Comparison of ENCODE assay signal across 8 cellular contexts in the genomic region with DNA sequence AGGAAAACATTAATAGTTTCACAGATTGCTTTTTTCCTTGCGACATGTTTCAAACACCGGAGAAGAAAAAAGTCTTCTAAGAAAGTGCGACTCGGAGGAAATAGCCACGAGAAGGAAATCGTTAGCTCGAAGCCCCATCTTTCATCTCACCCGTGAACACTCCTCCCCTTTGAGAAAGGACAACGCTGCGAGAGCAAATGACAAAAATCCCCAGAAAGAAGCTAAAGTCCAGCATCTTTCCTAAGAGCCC.
A peak's percentile ranks its signal among the peaks of the same experiment; 100 is the strongest.
DNase-seq lines count a peak whose midpoint lies in the region; ATAC-seq, FAIRE-seq and TF ChIP-seq lines count a peak whose summit lies in the region.

No MANE protein-coding gene starts in this region.

- no peak for FAIRE-seq in D721Med (lab: Jason Lieb, UNC)
- FAIRE-seq in RCC 7860 (lab: Jason Lieb, UNC) = no peak

- H3K27me3 ChIP-seq in fibroblast of lung (ENCODE audit: control insufficient read depth, insufficient read depth, low read length) (no peaks in the 10 kb centered on the region), psoas muscle (ENCODE audit: insufficient read depth in 3 of 3, low read length in 2 of 3) (no peaks in the 10 kb centered on the region)

- peaks cover 25% of the 10 kb centered on the region for H3K36me3 Mint-ChIP-seq in activated CD4-positive, alpha-beta T cell treated with anti-CD3 and anti-CD28 coated beads for 36 hours (ENCODE audit: low read depth)

- peak overlapping the region; percentile 77 for H3K4me2 ChIP-seq in fibroblast of lung (ENCODE audit: extremely low read depth, insufficient read depth, low read length)

- POLR2A ChIA-PET in activated CD4-positive, alpha-beta T cell treated with anti-CD3 and anti-CD28 coated beads for 36 hours (lab: Charles Lee) = interaction anchor here (0.7 to 3.1 kb wide), 7 partner anchors 12 to 687 kb away, joined by 3 to 20 read pairs (median 4); a partner anchor contains a TSS

- peaks cover 10% of the 10 kb centered on the region for H3K4me1 ChIP-seq in fibroblast of lung (ENCODE audit: control insufficient read depth, extremely low read depth, insufficient read depth, low read length)
- peaks cover 49% of the 10 kb centered on the region for H3K4me1 ChIP-seq in psoas muscle

- WGBS in psoas muscle, 3 donors = 0 to 2% (median 1%) methylated on average over 10 of the region's 10 CpGs

- CTCF ChIA-PET in activated CD4-positive, alpha-beta T cell treated with anti-CD3 and anti-CD28 coated beads for 36 hours (lab: Charles Lee) = interaction anchor here (0.5 to 4.5 kb wide), 8 partner anchors 10 to 831 kb away, joined by 3 to 29 read pairs (median 4); a partner anchor contains a TSS

- no peaks in the 10 kb centered on the region for H3K9me3 Mint-ChIP-seq in activated CD4-positive, alpha-beta T cell treated with anti-CD3 and anti-CD28 coated beads for 36 hours (ENCODE audit: low read depth)

- H3K4me3 Mint-ChIP-seq in activated CD4-positive, alpha-beta T cell treated with anti-CD3 and anti-CD28 coated beads for 36 hours = peak overlapping the region; percentile 94

- H4K20me1 ChIP-seq in fibroblast of lung (ENCODE audit: control insufficient read depth, extremely low read depth, insufficient read depth, low read length) = no peaks in the 10 kb centered on the region

- peak overlapping the region; percentile 96 for H3K9ac ChIP-seq in SK-N-MC (ENCODE audit: insufficient read length)
- peak overlapping the region; percentile 89 for H3K9ac ChIP-seq in fibroblast of lung (ENCODE audit: insufficient read depth, low read length)

- H3K27ac ChIP-seq in SK-N-MC (peak overlapping the region; percentile 95; the same call in 1 of the 2 replicates), fibroblast of lung (ENCODE audit: insufficient read depth, low read length) (peak overlapping the region; percentile 94), psoas muscle (peak overlapping the region; percentile 87)

- peak; percentile 0 for ATAC-seq in activated CD4-positive, alpha-beta T cell treated with anti-CD3 and anti-CD28 coated beads for 36 hours
- ATAC-seq in psoas muscle = no peak
- no peak for ATAC-seq in left lobe of liver

- no peaks in the 10 kb centered on the region; the same call in 1 of the 2 replicates for H3K36me3 ChIP-seq in SK-N-MC (ENCODE audit: insufficient read depth, low read length)
- H3K36me3 ChIP-seq in fibroblast of lung (ENCODE audit: control insufficient read depth, insufficient read depth, low read length) = no peaks in the 10 kb centered on the region
- H3K36me3 ChIP-seq in psoas muscle (ENCODE audit: insufficient read depth in 1 of 2, low read depth in 1 of 2) = no peaks in the 10 kb centered on the region

- H3K9me3 ChIP-seq in SK-N-MC (ENCODE audit: low read depth, low read length) (no peaks in the 10 kb centered on the region), fibroblast of lung (ENCODE audit: control insufficient read depth, insufficient read depth, low read depth, low read length) (no peaks in the 10 kb centered on the region), psoas muscle (no peaks in the 10 kb centered on the region)

- peak overlapping the region; percentile 19 for H2AFZ ChIP-seq in fibroblast of lung (ENCODE audit: low read length)

- H3K4me1 Mint-ChIP-seq in activated CD4-positive, alpha-beta T cell treated with anti-CD3 and anti-CD28 coated beads for 36 hours = peaks cover 38% of the 10 kb centered on the region

- TF ChIP-seq CTCF in fibroblast of lung (conservative IDR thresholded peaks at IDR 0.05 in 1 of 2, IDR thresholded peaks at IDR 0.05 in 1 of 2; ENCODE audit: low read depth in 1 of 2, low read length in 2 of 2) = no peak
- TF ChIP-seq CTCF in psoas muscle (IDR thresholded peaks at IDR 0.05) = no peak
- TF ChIP-seq CTCF in D721Med (IDR thresholded peaks at IDR 0.05; ENCODE audit: insufficient read depth, missing control alignments) = no peak

- H3K4me3 ChIP-seq in SK-N-MC (peak overlapping the region; percentile 89), fibroblast of lung (replicated peaks in 1 of 4; ENCODE audit: control extremely low read depth in 1 of 4, insufficient read depth in 1 of 4, low read depth in 3 of 4, low read length in 4 of 4) (peak overlapping the region; percentile 65 to 98 (median 90)), psoas muscle (peak overlapping the region; percentile 77)

- H3K79me2 ChIP-seq in fibroblast of lung (ENCODE audit: control insufficient read depth, insufficient read depth, low read length) = peaks cover 84% of the 10 kb centered on the region

- H3K27me3 Mint-ChIP-seq in activated CD4-positive, alpha-beta T cell treated with anti-CD3 and anti-CD28 coated beads for 36 hours = peaks cover 12% of the 10 kb centered on the region

- H3K27ac Mint-ChIP-seq in activated CD4-positive, alpha-beta T cell treated with anti-CD3 and anti-CD28 coated beads for 36 hours = peak overlapping the region; percentile 91

- no peak for DNase-seq in activated CD4-positive, alpha-beta T cell treated with anti-CD3 and anti-CD28 coated beads for 36 hours
- no peak for DNase-seq in activated CD4-positive, alpha-beta T cell treated with anti-CD3 and anti-CD28 coated beads, Interleukin-2, amount 50 U/mL, for 4 hours
- DNase-seq in SK-N-MC (ENCODE audit: low read depth, low spot score) (no peak), fibroblast of lung (ENCODE audit: low read depth in 2 of 2) (peak in 1 of 2 donors; percentile 47), psoas muscle (no peak), left lobe of liver (ENCODE audit: low spot score) (no peak), D721Med (ENCODE audit: insufficient read length, low spot score) (no peak), RCC 7860 (ENCODE audit: low spot score) (no peak)

- intact Hi-C loops in activated CD4-positive, alpha-beta T cell treated with anti-CD3 and anti-CD28 coated beads for 36 hours (cut with DNase I, micrococcal nuclease) = loop anchor here (1.0 to 5.0 kb wide), 10 partner anchors 83 to 1372 kb away; a partner anchor contains a TSS
- intact Hi-C loops in psoas muscle (cut with DNase I) = loop anchor here (5.0 to 10.0 kb wide), 4 partner anchors 83 to 834 kb away; a partner anchor contains a TSS
